25 cellular contexts compared by ENCODE assay signal in the genomic region with DNA sequence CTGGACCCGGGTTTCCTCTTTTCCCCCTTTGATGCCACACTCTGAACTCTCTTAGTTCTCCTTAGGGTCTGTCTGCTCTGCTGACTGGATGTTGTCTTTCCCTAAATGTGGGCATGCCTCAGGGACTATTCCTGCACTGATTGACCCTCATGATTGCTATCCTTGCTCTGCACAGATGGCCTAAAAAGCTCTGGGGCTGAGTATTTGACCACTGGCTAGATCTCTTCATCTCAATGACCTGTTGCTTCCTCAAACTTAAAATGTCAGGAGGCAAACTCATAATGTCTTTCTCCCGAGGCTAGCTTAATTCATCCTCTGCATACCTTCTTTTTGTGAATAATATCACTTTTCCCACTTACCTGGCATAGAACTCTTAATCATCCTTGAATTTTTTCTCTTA.
DNase-seq lines count a peak whose midpoint lies in the region; ATAC-seq and TF ChIP-seq lines count a peak whose summit lies in the region.
"Had no signal": no experiment of that assay in that cellular context is flagged by ENCODE, and none has a peak within 500 bp of the region (broad histone marks: within the 10 kb centered on the region; RNA-seq: fewer than 3 reads in every experiment).

No MANE protein-coding gene starts in this region.

- H3K9me2 ChIP-seq in SK-N-SH (no peaks in the 10 kb centered on the region), GM23338 (ENCODE audit: insufficient read depth) (no peaks in the 10 kb centered on the region)

- H2AFZ ChIP-seq in SK-N-SH (ENCODE audit: low read depth), result no peak overlapping the region
- no peak overlapping the region for H2AFZ ChIP-seq in GM23338

- H3K27me3 Mint-ChIP-seq in GM23338 (ENCODE audit: insufficient read depth, low read depth, poor library complexity) (peaks cover 4% of the 10 kb centered on the region), WTC11 (ENCODE audit: low read depth) (no peaks in the 10 kb centered on the region), progenitor cell of endocrine pancreas (no peaks in the 10 kb centered on the region)
- H3K27me3 Mint-ChIP-seq in naive thymus-derived CD4-positive, alpha-beta T cell, result peaks cover 0 to 2% (median 0%) of the 10 kb centered on the region in 5 donors

- H3K36me3 Mint-ChIP-seq in GM23338 (ENCODE audit: low read depth) (peaks cover 28% of the 10 kb centered on the region), WTC11 (peaks cover 31% of the 10 kb centered on the region), progenitor cell of endocrine pancreas (ENCODE audit: insufficient read depth) (peaks cover 13% of the 10 kb centered on the region)
- H3K36me3 Mint-ChIP-seq in naive thymus-derived CD4-positive, alpha-beta T cell, result peaks cover 0 to 3% (median 0%) of the 10 kb centered on the region in 5 donors
- H3K36me3 Mint-ChIP-seq: CD14-positive monocyte; CD4-positive, alpha-beta memory T cell; CD4-positive, CD25-positive, alpha-beta regulatory T cell; CD8-positive, alpha-beta memory T cell had no signal

- no peaks in the 10 kb centered on the region for H3F3A ChIP-seq in SK-N-SH (replicated peaks; ENCODE audit: insufficient read depth)
- H3F3A ChIP-seq in GM23338 (replicated peaks; ENCODE audit: low read depth), result no peaks in the 10 kb centered on the region

- H3K4me1 ChIP-seq in SK-N-SH (ENCODE audit: control insufficient read depth in 1 of 2, insufficient read depth in 2 of 2, low read depth in 1 of 2, low read length in 1 of 2) (peaks cover 0 to 22% of the 10 kb centered on the region in 2 experiments; a peak in 2 of 4 replicates), GM23338 (ENCODE audit: insufficient read depth) (no peaks in the 10 kb centered on the region; the same call in 1 of the 2 replicates)
- no peaks in the 10 kb centered on the region for H3K4me1 ChIP-seq in naive thymus-derived CD4-positive, alpha-beta T cell (ENCODE audit: control insufficient read depth in 2 of 2, insufficient read depth in 2 of 2, low read length in 2 of 2)
- H3K4me1 ChIP-seq: A549 had no signal

- DNase-seq in SK-N-SH (peak; percentile 12), GM23338 (ENCODE audit: low spot score) (no peak), WTC11 (ENCODE audit: low spot score) (no peak), progenitor cell of endocrine pancreas (ENCODE audit: low spot score, unreplicated experiment) (no peak), kidney tubule cell (ENCODE audit: low spot score) (no peak)
- no peak for DNase-seq in naive thymus-derived CD4-positive, alpha-beta T cell
- DNase-seq: AML-193; C1 segment of cervical spinal cord; CD4-positive, alpha-beta memory T cell; CD4-positive, CD25-positive, alpha-beta regulatory T cell; CD8-positive, alpha-beta memory T cell; COR-L47; DMS 273 treated with DMSO at 0.1 percent for 48 hours; DMS153; DMS53; DMS79; DND-41; EL; GDM1 had no signal

- CTCF ChIA-PET in SK-N-SH (lab: Yijun Ruan, JAX) (interaction anchor here (0.8 to 3.0 kb wide), 19 partner anchors 7 to 486 kb away, joined by 3 to 15 read pairs (median 4); partner anchors contain the start of gene PRSS48), WTC11 (lab: Charles Lee) (interaction anchor here (0.9 to 3.5 kb wide), 6 partner anchors 9 to 421 kb away, joined by 3 to 37 read pairs (median 4); partner anchors contain the start of gene PRSS48)
- CTCF ChIA-PET in naive thymus-derived CD4-positive, alpha-beta T cell (lab: Charles Lee), result no interaction called here

- intact Hi-C loops in naive thymus-derived CD4-positive, alpha-beta T cell (cut with micrococcal nuclease), result no loop called here

- no peak overlapping the region for H3K4me3 ChIP-seq in SK-N-SH (ENCODE audit: low read depth in 2 of 2, low read length in 1 of 2)
- H3K4me3 ChIP-seq in GM23338, result no peak overlapping the region
- H3K4me3 ChIP-seq in naive thymus-derived CD4-positive, alpha-beta T cell (ENCODE audit: low read length), result no peak overlapping the region
- H3K4me3 ChIP-seq: A549 had no signal

- no peaks in the 10 kb centered on the region for H3K36me3 ChIP-seq in SK-N-SH (replicated peaks in 1 of 2; ENCODE audit: control insufficient read depth in 1 of 2, insufficient read depth in 2 of 2, low read length in 1 of 2)
- peaks cover 9% of the 10 kb centered on the region for H3K36me3 ChIP-seq in GM23338 (ENCODE audit: insufficient read depth)
- no peaks in the 10 kb centered on the region for H3K36me3 ChIP-seq in naive thymus-derived CD4-positive, alpha-beta T cell (ENCODE audit: control insufficient read depth in 2 of 3, insufficient read depth in 3 of 3, low read length in 3 of 3)

- H3K27me3 ChIP-seq in SK-N-SH (ENCODE audit: insufficient read depth) (no peaks in the 10 kb centered on the region), GM23338 (ENCODE audit: insufficient read depth) (no peaks in the 10 kb centered on the region)
- H3K27me3 ChIP-seq in naive thymus-derived CD4-positive, alpha-beta T cell (ENCODE audit: control insufficient read depth in 2 of 2, insufficient read depth in 2 of 2, low read length in 2 of 2), result no peaks in the 10 kb centered on the region

- H3K9me3 Mint-ChIP-seq in GM23338, result peaks cover 2% of the 10 kb centered on the region; the same call in 2 of the 3 replicates
- peaks cover 10% of the 10 kb centered on the region for H3K9me3 Mint-ChIP-seq in WTC11
- peaks cover 5% of the 10 kb centered on the region for H3K9me3 Mint-ChIP-seq in progenitor cell of endocrine pancreas (ENCODE audit: low read depth)
- peaks cover 0 to 2% (median 0%) of the 10 kb centered on the region in 11 donors for H3K9me3 Mint-ChIP-seq in naive thymus-derived CD4-positive, alpha-beta T cell
- H3K9me3 Mint-ChIP-seq: CD4-positive, alpha-beta memory T cell; CD8-positive, alpha-beta memory T cell had no signal

- H3K27ac ChIP-seq in SK-N-SH (ENCODE audit: low read depth in 2 of 2, low read length in 1 of 2) (no peak overlapping the region), GM23338 (ENCODE audit: low read depth) (0 out of 2 replicates have a peak overlapping the region, but pooled peaks have one; percentile 42)
- no peak overlapping the region for H3K27ac ChIP-seq in naive thymus-derived CD4-positive, alpha-beta T cell (ENCODE audit: low read depth, low read length)
- H3K27ac ChIP-seq: 22Rv1, A549 had no signal

- H3K4me3 Mint-ChIP-seq in GM23338 (no peak overlapping the region), WTC11 (no peak overlapping the region), progenitor cell of endocrine pancreas (ENCODE audit: low read depth) (no peak overlapping the region)
- no peak overlapping the region for H3K4me3 Mint-ChIP-seq in naive thymus-derived CD4-positive, alpha-beta T cell
- H3K4me3 Mint-ChIP-seq: B cell; CD14-positive monocyte; CD4-positive, alpha-beta memory T cell; CD4-positive, CD25-positive, alpha-beta regulatory T cell; CD8-positive, alpha-beta memory T cell had no signal

- no peak for TF ChIP-seq RAD21 in SK-N-SH (IDR thresholded peaks at IDR 0.05; ENCODE audit: low read length)

- TF ChIP-seq CTCF in SK-N-SH (IDR thresholded peaks at IDR 0.05) (no peak), GM23338 (conservative IDR thresholded peaks at IDR 0.05; ENCODE audit: low read depth in 2 of 2) (no peak), WTC11 (IDR thresholded peaks at IDR 0.05) (no peak), progenitor cell of endocrine pancreas (IDR thresholded peaks at IDR 0.05; ENCODE audit: unreplicated experiment) (no peak)

- WGBS in SK-N-SH (ENCODE audit: low lambda C conversion rate), result 57% methylated on average over 2 of the region's 2 CpGs

- H4K20me1 ChIP-seq in SK-N-SH (ENCODE audit: insufficient read depth), result no peaks in the 10 kb centered on the region
- no peaks in the 10 kb centered on the region for H4K20me1 ChIP-seq in GM23338 (replicated peaks; ENCODE audit: insufficient read depth)

- H3K4me1 Mint-ChIP-seq in GM23338, result peaks cover 17% of the 10 kb centered on the region
- H3K4me1 Mint-ChIP-seq in WTC11, result peaks cover 18% of the 10 kb centered on the region
- peaks cover 2% of the 10 kb centered on the region for H3K4me1 Mint-ChIP-seq in progenitor cell of endocrine pancreas (ENCODE audit: low read depth)
- peaks cover 0 to 4% (median 0%) of the 10 kb centered on the region in 7 donors for H3K4me1 Mint-ChIP-seq in naive thymus-derived CD4-positive, alpha-beta T cell
- H3K4me1 Mint-ChIP-seq: B cell, CD14-positive monocyte had no signal

- no peak for ATAC-seq in SK-N-SH treated with all-trans-retinoic acid at 6 μM for 48 hours
- no peak for ATAC-seq in GM23338
- ATAC-seq in WTC11, result no peak
- ATAC-seq in naive thymus-derived CD4-positive, alpha-beta T cell, result no peak
- no peak for ATAC-seq in GM18907 (IDR thresholded peaks at IDR 0.05; ENCODE audit: unreplicated experiment)

- H3K27ac Mint-ChIP-seq in GM23338, result no peak overlapping the region
- peak overlapping the region; percentile 20 for H3K27ac Mint-ChIP-seq in WTC11
- H3K27ac Mint-ChIP-seq in progenitor cell of endocrine pancreas, result peak overlapping the region; percentile 1
- no peak overlapping the region for H3K27ac Mint-ChIP-seq in naive thymus-derived CD4-positive, alpha-beta T cell
- H3K27ac Mint-ChIP-seq: B cell; CD14-positive monocyte; CD4-positive, alpha-beta memory T cell; CD8-positive, alpha-beta memory T cell had no signal

- H3K4me2 ChIP-seq in SK-N-SH (no peak overlapping the region), GM23338 (no peak overlapping the region)
- H3K4me2 ChIP-seq: A549 had no signal

- no peaks in the 10 kb centered on the region for H3K9me3 ChIP-seq in SK-N-SH
- no peaks in the 10 kb centered on the region for H3K9me3 ChIP-seq in naive thymus-derived CD4-positive, alpha-beta T cell (ENCODE audit: control insufficient read depth in 2 of 3, low read length in 3 of 3)
- H3K9me3 ChIP-seq: A549 had no signal

- POLR2A ChIA-PET in SK-N-SH (lab: Yijun Ruan, JAX) (no interaction called here), WTC11 (lab: Charles Lee) (no interaction called here)
- POLR2A ChIA-PET in naive thymus-derived CD4-positive, alpha-beta T cell (lab: Charles Lee), result no interaction called here

- TF ChIP-seq EP300 in SK-N-SH (IDR thresholded peaks at IDR 0.05; ENCODE audit: borderline replicate concordance in 1 of 2, low read depth in 1 of 2, low read length in 1 of 2), result no peak

- H3K79me2 ChIP-seq in SK-N-SH (ENCODE audit: insufficient read depth), result no peaks in the 10 kb centered on the region
- H3K79me2 ChIP-seq in GM23338 (replicated peaks; ENCODE audit: insufficient read depth), result peaks cover 13% of the 10 kb centered on the region

- no peak overlapping the region for H3K9ac ChIP-seq in SK-N-SH

TF ChIP-seq in SK-N-SH treated with all-trans-retinoic acid at 6 μM for 48 hours, 23 proteins besides CTCF, POLR2A, EP300 and RAD21 (continues in another document):
- TF ChIP-seq ZFP30 (CRISPR knock-in tag; IDR thresholded peaks at IDR 0.05) (no peak), ZFP3 (CRISPR knock-in tag; IDR thresholded peaks at IDR 0.05) (no peak), BACH2 (CRISPR knock-in tag; IDR thresholded peaks at IDR 0.05; ENCODE audit: borderline replicate concordance) (no peak)

TF ChIP-seq in GM23338, 12 proteins besides CTCF, POLR2A, EP300 and RAD21 (continues in another document):
- TF ChIP-seq JUNB (IDR thresholded peaks at IDR 0.05; ENCODE audit: unreplicated experiment), result no peak

Comparison
In these comparisons a context has a peak if more than half of its experiments do, and no peak if none do; other contexts are left out.
1. H3K27ac Mint-ChIP-seq: peak in WTC11 (single experiment) and progenitor cell of endocrine pancreas (single experiment); none in GM23338 (single experiment) and naive thymus-derived CD4-positive, alpha-beta T cell (0 of 9).